In the genomic region with DNA sequence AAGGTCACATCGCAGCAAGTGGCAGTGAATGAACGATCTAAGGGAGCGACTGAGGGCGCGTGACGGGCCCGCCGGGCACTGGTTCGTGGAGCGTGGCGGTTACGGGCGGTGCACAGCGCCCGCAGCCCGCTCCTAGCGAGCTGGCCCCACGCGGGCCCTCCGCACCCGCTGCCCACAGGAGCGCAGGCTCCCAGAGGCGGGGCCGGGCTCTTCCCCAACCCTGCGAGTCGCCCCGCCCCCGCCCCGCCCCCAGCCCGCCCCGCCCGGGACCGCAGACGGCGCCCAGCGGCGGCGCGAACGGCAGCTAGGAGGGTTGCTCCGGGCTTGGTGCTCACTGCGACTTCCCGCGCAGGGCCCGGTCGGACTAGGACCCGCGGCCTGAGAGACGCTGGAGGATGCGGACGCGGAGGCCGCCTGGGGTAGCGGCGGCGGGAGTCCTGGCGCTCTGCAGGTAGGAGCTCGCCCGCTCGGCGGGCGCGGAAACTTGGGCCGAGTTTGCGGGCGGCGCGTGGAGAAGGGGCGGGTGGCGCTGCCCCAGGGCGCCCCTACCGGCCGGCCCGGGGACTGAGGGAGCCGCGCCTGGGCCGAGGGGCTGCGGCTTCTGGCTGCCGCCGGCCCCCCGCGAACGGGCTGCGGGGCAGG, we compare ENCODE assay signal across 1 cellular context.
TF ChIP-seq lines count a peak whose summit lies in the region.

C15orf39 (plus strand) TSS at position 274 of the 642 bp plus-strand sequence. CDS start 4,167 bp downstream, outside the sequence.

TF ChIP-seq in HEK293, 187 proteins besides CTCF, POLR2A, EP300 and RAD21 (continued from another document and continues in another):
- no peak for TF ChIP-seq ZNF311 (tag by site-specific recombination; IDR thresholded peaks at IDR 0.05; ENCODE audit: borderline replicate concordance)
- TF ChIP-seq RBAK (tag by site-specific recombination; IDR thresholded peaks at IDR 0.05): no peak
- no peak for TF ChIP-seq ZNF138 (tag by site-specific recombination; IDR thresholded peaks at IDR 0.05; ENCODE audit: borderline replicate concordance)
- TF ChIP-seq ZNF10 (tag by site-specific recombination; IDR thresholded peaks at IDR 0.05): peak; percentile 31; the same call in 1 of the 2 replicates
- TF ChIP-seq ZNF121 (tag by site-specific recombination; IDR thresholded peaks at IDR 0.05): no peak; the same call in 1 of the 2 replicates
- TF ChIP-seq ZNF26 (tag by site-specific recombination; IDR thresholded peaks at IDR 0.05): no peak
- TF ChIP-seq ZNF473 (tag by site-specific recombination; IDR thresholded peaks at IDR 0.05): no peak
- TF ChIP-seq ZNF174 (tag by site-specific recombination; IDR thresholded peaks at IDR 0.05): no peak
- TF ChIP-seq, protein P1, sequence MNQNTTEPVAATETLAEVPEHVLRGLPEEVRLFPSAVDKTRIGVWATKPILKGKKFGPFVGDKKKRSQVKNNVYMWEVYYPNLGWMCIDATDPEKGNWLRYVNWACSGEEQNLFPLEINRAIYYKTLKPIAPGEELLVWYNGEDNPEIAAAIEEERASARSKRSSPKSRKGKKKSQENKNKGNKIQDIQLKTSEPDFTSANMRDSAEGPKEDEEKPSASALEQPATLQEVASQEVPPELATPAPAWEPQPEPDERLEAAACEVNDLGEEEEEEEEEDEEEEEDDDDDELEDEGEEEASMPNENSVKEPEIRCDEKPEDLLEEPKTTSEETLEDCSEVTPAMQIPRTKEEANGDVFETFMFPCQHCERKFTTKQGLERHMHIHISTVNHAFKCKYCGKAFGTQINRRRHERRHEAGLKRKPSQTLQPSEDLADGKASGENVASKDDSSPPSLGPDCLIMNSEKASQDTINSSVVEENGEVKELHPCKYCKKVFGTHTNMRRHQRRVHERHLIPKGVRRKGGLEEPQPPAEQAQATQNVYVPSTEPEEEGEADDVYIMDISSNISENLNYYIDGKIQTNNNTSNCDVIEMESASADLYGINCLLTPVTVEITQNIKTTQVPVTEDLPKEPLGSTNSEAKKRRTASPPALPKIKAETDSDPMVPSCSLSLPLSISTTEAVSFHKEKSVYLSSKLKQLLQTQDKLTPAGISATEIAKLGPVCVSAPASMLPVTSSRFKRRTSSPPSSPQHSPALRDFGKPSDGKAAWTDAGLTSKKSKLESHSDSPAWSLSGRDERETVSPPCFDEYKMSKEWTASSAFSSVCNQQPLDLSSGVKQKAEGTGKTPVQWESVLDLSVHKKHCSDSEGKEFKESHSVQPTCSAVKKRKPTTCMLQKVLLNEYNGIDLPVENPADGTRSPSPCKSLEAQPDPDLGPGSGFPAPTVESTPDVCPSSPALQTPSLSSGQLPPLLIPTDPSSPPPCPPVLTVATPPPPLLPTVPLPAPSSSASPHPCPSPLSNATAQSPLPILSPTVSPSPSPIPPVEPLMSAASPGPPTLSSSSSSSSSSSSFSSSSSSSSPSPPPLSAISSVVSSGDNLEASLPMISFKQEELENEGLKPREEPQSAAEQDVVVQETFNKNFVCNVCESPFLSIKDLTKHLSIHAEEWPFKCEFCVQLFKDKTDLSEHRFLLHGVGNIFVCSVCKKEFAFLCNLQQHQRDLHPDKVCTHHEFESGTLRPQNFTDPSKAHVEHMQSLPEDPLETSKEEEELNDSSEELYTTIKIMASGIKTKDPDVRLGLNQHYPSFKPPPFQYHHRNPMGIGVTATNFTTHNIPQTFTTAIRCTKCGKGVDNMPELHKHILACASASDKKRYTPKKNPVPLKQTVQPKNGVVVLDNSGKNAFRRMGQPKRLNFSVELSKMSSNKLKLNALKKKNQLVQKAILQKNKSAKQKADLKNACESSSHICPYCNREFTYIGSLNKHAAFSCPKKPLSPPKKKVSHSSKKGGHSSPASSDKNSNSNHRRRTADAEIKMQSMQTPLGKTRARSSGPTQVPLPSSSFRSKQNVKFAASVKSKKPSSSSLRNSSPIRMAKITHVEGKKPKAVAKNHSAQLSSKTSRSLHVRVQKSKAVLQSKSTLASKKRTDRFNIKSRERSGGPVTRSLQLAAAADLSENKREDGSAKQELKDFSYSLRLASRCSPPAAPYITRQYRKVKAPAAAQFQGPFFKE (tag by site-specific recombination; IDR thresholded peaks at IDR 0.05; ENCODE audit: borderline replicate concordance): no peak
- TF ChIP-seq, protein P2, sequence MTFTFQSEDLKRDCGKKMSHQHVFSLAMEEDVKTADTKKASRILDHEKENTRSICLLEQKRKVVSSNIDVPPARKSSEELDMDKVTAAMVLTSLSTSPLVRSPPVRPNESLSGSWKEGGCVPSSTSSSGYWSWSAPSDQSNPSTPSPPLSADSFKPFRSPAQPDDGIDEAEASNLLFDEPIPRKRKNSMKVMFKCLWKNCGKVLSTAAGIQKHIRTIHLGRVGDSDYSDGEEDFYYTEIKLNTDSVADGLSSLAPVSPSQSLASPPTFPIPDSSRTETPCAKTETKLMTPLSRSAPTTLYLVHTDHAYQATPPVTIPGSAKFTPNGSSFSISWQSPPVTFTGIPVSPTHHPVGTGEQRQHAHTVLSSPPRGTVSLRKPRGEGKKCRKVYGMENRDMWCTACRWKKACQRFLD (tag by site-specific recombination; IDR thresholded peaks at IDR 0.05): no peak
- no peak for TF ChIP-seq ZNF544 (tag by site-specific recombination; IDR thresholded peaks at IDR 0.05)
- no peak for TF ChIP-seq ZBTB21 (tag by site-specific recombination; IDR thresholded peaks at IDR 0.05)
- TF ChIP-seq ZFP3 (tag by site-specific recombination; IDR thresholded peaks at IDR 0.05; ENCODE audit: low read depth): no peak
- TF ChIP-seq, protein P3, sequence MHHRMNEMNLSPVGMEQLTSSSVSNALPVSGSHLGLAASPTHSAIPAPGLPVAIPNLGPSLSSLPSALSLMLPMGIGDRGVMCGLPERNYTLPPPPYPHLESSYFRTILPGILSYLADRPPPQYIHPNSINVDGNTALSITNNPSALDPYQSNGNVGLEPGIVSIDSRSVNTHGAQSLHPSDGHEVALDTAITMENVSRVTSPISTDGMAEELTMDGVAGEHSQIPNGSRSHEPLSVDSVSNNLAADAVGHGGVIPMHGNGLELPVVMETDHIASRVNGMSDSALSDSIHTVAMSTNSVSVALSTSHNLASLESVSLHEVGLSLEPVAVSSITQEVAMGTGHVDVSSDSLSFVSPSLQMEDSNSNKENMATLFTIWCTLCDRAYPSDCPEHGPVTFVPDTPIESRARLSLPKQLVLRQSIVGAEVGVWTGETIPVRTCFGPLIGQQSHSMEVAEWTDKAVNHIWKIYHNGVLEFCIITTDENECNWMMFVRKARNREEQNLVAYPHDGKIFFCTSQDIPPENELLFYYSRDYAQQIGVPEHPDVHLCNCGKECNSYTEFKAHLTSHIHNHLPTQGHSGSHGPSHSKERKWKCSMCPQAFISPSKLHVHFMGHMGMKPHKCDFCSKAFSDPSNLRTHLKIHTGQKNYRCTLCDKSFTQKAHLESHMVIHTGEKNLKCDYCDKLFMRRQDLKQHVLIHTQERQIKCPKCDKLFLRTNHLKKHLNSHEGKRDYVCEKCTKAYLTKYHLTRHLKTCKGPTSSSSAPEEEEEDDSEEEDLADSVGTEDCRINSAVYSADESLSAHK (tag by site-specific recombination; IDR thresholded peaks at IDR 0.05): 0 out of 2 replicates have a peak, but pooled peaks have one; percentile 21
- 0 out of 2 replicates have a peak, but pooled peaks have one; percentile 62 for TF ChIP-seq ZNF184 (tag by site-specific recombination; IDR thresholded peaks at IDR 0.05)
- TF ChIP-seq PRDM10 (tag by site-specific recombination; IDR thresholded peaks at IDR 0.05): no peak
- TF ChIP-seq ZSCAN16 (tag by site-specific recombination; IDR thresholded peaks at IDR 0.05): no peak
- TF ChIP-seq, protein P4, sequence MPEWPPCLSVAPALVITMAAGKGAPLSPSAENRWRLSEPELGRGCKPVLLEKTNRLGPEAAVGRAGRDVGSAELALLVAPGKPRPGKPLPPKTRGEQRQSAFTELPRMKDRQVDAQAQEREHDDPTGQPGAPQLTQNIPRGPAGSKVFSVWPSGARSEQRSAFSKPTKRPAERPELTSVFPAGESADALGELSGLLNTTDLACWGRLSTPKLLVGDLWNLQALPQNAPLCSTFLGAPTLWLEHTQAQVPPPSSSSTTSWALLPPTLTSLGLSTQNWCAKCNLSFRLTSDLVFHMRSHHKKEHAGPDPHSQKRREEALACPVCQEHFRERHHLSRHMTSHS (tag by site-specific recombination; IDR thresholded peaks at IDR 0.05): no peak
- TF ChIP-seq, protein P5, sequence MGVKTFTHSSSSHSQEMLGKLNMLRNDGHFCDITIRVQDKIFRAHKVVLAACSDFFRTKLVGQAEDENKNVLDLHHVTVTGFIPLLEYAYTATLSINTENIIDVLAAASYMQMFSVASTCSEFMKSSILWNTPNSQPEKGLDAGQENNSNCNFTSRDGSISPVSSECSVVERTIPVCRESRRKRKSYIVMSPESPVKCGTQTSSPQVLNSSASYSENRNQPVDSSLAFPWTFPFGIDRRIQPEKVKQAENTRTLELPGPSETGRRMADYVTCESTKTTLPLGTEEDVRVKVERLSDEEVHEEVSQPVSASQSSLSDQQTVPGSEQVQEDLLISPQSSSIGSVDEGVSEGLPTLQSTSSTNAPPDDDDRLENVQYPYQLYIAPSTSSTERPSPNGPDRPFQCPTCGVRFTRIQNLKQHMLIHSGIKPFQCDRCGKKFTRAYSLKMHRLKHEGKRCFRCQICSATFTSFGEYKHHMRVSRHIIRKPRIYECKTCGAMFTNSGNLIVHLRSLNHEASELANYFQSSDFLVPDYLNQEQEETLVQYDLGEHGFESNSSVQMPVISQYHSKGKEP (tag by site-specific recombination; IDR thresholded peaks at IDR 0.05): peak; percentile 65
- peak; percentile 53 for TF ChIP-seq ZNF629 (tag by site-specific recombination; IDR thresholded peaks at IDR 0.05)
- TF ChIP-seq ZNF223 (tag by site-specific recombination; IDR thresholded peaks at IDR 0.05): no peak
- TF ChIP-seq ZBTB20 (tag by site-specific recombination; IDR thresholded peaks at IDR 0.05): no peak
- TF ChIP-seq, protein P6, sequence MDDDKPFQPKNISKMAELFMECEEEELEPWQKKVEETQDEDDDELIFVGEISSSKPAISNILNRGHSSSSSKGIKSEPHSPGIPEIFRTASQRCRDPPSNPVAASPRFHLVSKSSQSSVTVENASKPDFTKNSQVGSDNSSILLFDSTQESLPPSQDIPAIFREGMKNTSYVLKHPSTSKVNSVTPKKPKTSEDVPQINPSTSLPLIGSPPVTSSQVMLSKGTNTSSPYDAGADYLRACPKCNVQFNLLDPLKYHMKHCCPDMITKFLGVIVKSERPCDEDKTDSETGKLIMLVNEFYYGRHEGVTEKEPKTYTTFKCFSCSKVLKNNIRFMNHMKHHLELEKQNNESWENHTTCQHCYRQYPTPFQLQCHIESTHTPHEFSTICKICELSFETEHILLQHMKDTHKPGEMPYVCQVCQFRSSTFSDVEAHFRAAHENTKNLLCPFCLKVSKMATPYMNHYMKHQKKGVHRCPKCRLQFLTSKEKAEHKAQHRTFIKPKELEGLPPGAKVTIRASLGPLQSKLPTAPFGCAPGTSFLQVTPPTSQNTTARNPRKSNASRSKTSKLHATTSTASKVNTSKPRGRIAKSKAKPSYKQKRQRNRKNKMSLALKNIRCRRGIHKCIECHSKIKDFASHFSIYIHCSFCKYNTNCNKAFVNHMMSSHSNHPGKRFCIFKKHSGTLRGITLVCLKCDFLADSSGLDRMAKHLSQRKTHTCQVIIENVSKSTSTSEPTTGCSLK (tag by site-specific recombination; IDR thresholded peaks at IDR 0.05): no peak
- TF ChIP-seq EGR2 (tag by site-specific recombination; IDR thresholded peaks at IDR 0.05; ENCODE audit: low read depth): no peak
- peak; percentile 61; the same call in 1 of the 2 replicates for TF ChIP-seq ZNF76 (tag by site-specific recombination; IDR thresholded peaks at IDR 0.05; ENCODE audit: borderline replicate concordance, low read depth)
- no peak for TF ChIP-seq ZNF24 (tag by site-specific recombination; IDR thresholded peaks at IDR 0.05)
- TF ChIP-seq GLIS1 (tag by site-specific recombination; IDR thresholded peaks at IDR 0.05): peak; percentile 79
- TF ChIP-seq ZNF658 (tag by site-specific recombination; IDR thresholded peaks at IDR 0.05): no peak
- no peak for TF ChIP-seq ZNF785 (tag by site-specific recombination; IDR thresholded peaks at IDR 0.05)
- 0 out of 2 replicates have a peak, but pooled peaks have one; percentile 41 for TF ChIP-seq ZNF394 (tag by site-specific recombination; IDR thresholded peaks at IDR 0.05; ENCODE audit: borderline replicate concordance)
- 0 out of 2 replicates have a peak, but pooled peaks have one; percentile 49 for TF ChIP-seq ZNF677 (tag by site-specific recombination; IDR thresholded peaks at IDR 0.05)
- peak; percentile 94 for TF ChIP-seq ZNF660 (tag by site-specific recombination; IDR thresholded peaks at IDR 0.05)
- no peak for TF ChIP-seq ZNF404 (tag by site-specific recombination; IDR thresholded peaks at IDR 0.05)
- no peak for TF ChIP-seq SETDB1 (IDR thresholded peaks at IDR 0.05; ENCODE audit: insufficient read length, low read length)
- no peak for TF ChIP-seq ZNF776 (tag by site-specific recombination; IDR thresholded peaks at IDR 0.05; ENCODE audit: borderline replicate concordance)
- no peak for TF ChIP-seq GFI1B (tag by site-specific recombination; IDR thresholded peaks at IDR 0.05)
- TF ChIP-seq REPIN1 (tag by site-specific recombination; IDR thresholded peaks at IDR 0.05; ENCODE audit: low read depth): 0 out of 2 replicates have a peak, but pooled peaks have one; percentile 38
